In the genomic region with DNA sequence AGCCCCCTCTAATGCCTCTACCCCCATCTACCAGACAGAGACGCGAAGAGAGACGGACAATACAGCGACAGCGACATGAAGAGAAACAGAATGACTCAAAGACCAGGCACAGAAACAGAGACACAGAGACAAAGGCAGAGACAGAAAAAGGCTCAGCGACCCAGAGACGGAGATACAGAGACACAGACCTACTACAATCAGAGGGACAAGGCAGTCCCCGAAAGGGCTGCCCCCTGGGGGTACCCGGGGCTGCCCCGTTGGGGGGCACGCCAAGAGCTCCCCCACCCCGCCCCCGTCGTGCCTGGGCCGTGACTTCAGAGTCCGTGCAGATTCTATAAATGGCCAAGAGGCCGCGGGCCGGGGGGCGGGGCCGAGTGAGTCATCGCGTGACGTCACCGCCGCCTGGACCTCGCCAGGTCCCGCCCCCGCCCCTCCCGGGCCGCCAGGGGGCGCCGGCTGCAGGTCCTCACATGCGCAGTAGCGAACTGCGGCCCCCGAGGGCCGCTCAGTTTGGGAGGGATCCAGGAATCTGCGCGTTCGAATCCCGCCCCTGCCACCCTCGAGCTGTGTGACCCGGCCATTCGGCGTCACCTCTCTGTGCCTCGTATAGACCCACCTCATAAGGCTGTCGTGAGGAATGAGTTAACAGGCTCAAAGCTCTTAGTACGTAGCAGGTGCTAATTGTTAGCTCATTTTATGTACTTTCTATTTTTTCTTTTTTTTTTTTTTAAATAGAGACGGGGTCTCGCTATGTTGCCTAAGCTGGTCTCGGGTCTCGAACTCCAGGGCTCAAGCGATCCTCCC, we compare ENCODE assay signal across 8 cellular contexts. TPM values are rescaled to one million over a fixed set of nuclear protein-coding genes. Genes with fewer than 3 reads are reported as not detected.
DNase-seq lines count a peak whose midpoint lies in the region; TF ChIP-seq lines count a peak whose summit lies in the region.

No MANE protein-coding gene starts in this region.

- intact Hi-C loops in OCI-LY7 (cut with micrococcal nuclease; ENCODE audit: unreplicated experiment): loop anchor here (2.0 kb wide), 1 partner anchor 51 kb away; no protein-coding TSS in a partner anchor

- POLR2A ChIA-PET in OCI-LY7 (lab: Charles Lee): interaction anchor here (0.6 kb wide), 2 partner anchors 29 to 61 kb away, joined by 4 to 11 read pairs; no protein-coding TSS in a partner anchor

- no peaks in the 10 kb centered on the region for H3K9me2 ChIP-seq in OCI-LY7 (ENCODE audit: insufficient read depth, low read length)

- DNase-seq in NCI-H2107 (lab: John Stamatoyannopoulos, UW): peak; percentile 20
- DNase-seq in NCI-H2107 treated with DMSO at 0.1 percent for 48 hours (lab: John Stamatoyannopoulos, UW; ENCODE audit: unreplicated experiment): no peak
- peak; percentile 74 for DNase-seq in HPDE6-E6E7 (ENCODE audit: extremely low spot score)
- peak; percentile 93 for DNase-seq in OCI-LY7 (ENCODE audit: low spot score)
- DNase-seq in activated T-cell treated with anti-CD3 and anti-CD28 coated beads for 4 hours: peak; percentile 78
- DNase-seq in epithelial cell of proximal tubule (ENCODE audit: low read depth): no peak
- peak; percentile 91 for DNase-seq in mucosa of gallbladder (ENCODE audit: low spot score)
- DNase-seq in stimulated activated CD8-positive, alpha-beta memory T cell treated with anti-CD3 and anti-CD28 coated beads, Interleukin-2, amount 100 ng/mL, for 48 hours (ENCODE audit: low read depth in 2 of 2): peak; percentile 86 to 91

- H3K4me2 ChIP-seq in OCI-LY7 (ENCODE audit: low read length): peak overlapping the region; percentile 60

- no TSS peak for BruUV-seq in OCI-LY7 (replicated peaks; lab: Mats Ljungman, UMichigan)

- CTCF ChIA-PET in OCI-LY7 (lab: Charles Lee; ENCODE audit: unreplicated experiment): interaction anchor here (0.6 kb wide), 1 partner anchor 103 kb away, joined by 3 read pairs; no protein-coding TSS in a partner anchor

- no peak overlapping the region for H3K27ac ChIP-seq in OCI-LY7 (ENCODE audit: low read depth, low read length, poor library complexity, severe bottlenecking)

- no peaks in the 10 kb centered on the region for H3K36me3 ChIP-seq in OCI-LY7 (ENCODE audit: insufficient read depth, low read length)

- no peaks in the 10 kb centered on the region for H4K20me1 ChIP-seq in OCI-LY7 (ENCODE audit: insufficient read depth, low read length)

- peak overlapping the region; percentile 48; the same call in 1 of the 2 replicates for H2AFZ ChIP-seq in OCI-LY7 (ENCODE audit: low read length)

- TF ChIP-seq CTCF in OCI-LY7 (conservative IDR thresholded peaks at IDR 0.05; ENCODE audit: low read length) (peak; percentile 91), epithelial cell of proximal tubule (conservative IDR thresholded peaks at IDR 0.05; ENCODE audit: low read depth, low read length) (peak; percentile 86)

- H3K4me3 ChIP-seq in OCI-LY7 (ENCODE audit: low read depth, low read length, poor library complexity, severe bottlenecking) (peak overlapping the region; percentile 44), epithelial cell of proximal tubule (ENCODE audit: low read depth, low read length) (peak overlapping the region; percentile 32)

- peaks cover 14% of the 10 kb centered on the region for H3K4me1 ChIP-seq in OCI-LY7 (ENCODE audit: insufficient read depth, low read length, poor library complexity, severe bottlenecking)

- H3K79me2 ChIP-seq in OCI-LY7 (ENCODE audit: insufficient read depth, low read depth, low read length): no peaks in the 10 kb centered on the region

- H3K9me3 ChIP-seq in OCI-LY7 (ENCODE audit: low read length): no peaks in the 10 kb centered on the region

RNA-seq across cellular contexts. Expression of a gene that starts 2.7 kb away (rescaled TPM):
- not detected in 2 replicates for total RNA-seq in OCI-LY7 (2014; rRNA removed; shearing (Covaris generic))
- not detected in 2 replicates for total RNA-seq in OCI-LY7 (2022)
- 5.6 and 16.1 TPM in 2 replicates for total RNA-seq in epithelial cell of proximal tubule
- total RNA-seq in mucosa of gallbladder: 1,051 TPM

RNA-seq across cellular contexts. Expression of a gene that starts 7.1 kb away (rescaled TPM):
- 40.6 and 52.4 TPM in 2 replicates for total RNA-seq in OCI-LY7 (2014; rRNA removed; shearing (Covaris generic))
- total RNA-seq in OCI-LY7 (2022): 59.3 and 59.5 TPM in 2 replicates
- 58.9 and 59.0 TPM in 2 replicates for total RNA-seq in epithelial cell of proximal tubule
- 52.9 TPM for total RNA-seq in mucosa of gallbladder

RNA-seq across cellular contexts. Expression of a gene that starts 23.0 kb away (rescaled TPM):
- 48.9 and 60.5 TPM in 2 replicates for total RNA-seq in OCI-LY7 (2014; rRNA removed; shearing (Covaris generic))
- total RNA-seq in OCI-LY7 (2022) (69.0 and 73.2 TPM in 2 replicates), epithelial cell of proximal tubule (49.8 and 95.5 TPM in 2 replicates), mucosa of gallbladder (53.8 TPM)

RNA-seq across cellular contexts. Expression of a gene that starts 30.4 kb away (rescaled TPM):
- 12.3 and 14.1 TPM in 2 replicates for total RNA-seq in OCI-LY7 (2014; rRNA removed; shearing (Covaris generic))
- total RNA-seq in OCI-LY7 (2022) (17.9 and 21.5 TPM in 2 replicates), epithelial cell of proximal tubule (5.9 and 23.4 TPM in 2 replicates), mucosa of gallbladder (13.8 TPM)

RNA-seq across cellular contexts. Expression of a gene that starts 41.5 kb away (rescaled TPM):
- 13.3 and 21.6 TPM in 2 replicates for total RNA-seq in OCI-LY7 (2014; rRNA removed; shearing (Covaris generic))
- 16.3 and 17.4 TPM in 2 replicates for total RNA-seq in OCI-LY7 (2022)
- total RNA-seq in epithelial cell of proximal tubule: 3.3 and 4.4 TPM in 2 replicates
- 18.0 TPM for total RNA-seq in mucosa of gallbladder

Comparison
In these comparisons a context has a peak if more than half of its experiments do, and no peak if none do; other contexts are left out.
1. DNase-seq: peak in NCI-H2107 (single experiment), HPDE6-E6E7 (single experiment), OCI-LY7 (single experiment), activated T-cell treated with anti-CD3 and anti-CD28 coated beads for 4 hours (single experiment), mucosa of gallbladder (single experiment) and stimulated activated CD8-positive, alpha-beta memory T cell treated with anti-CD3 and anti-CD28 coated beads, Interleukin-2, amount 100 ng/mL, for 48 hours (2 of 2); none in NCI-H2107 treated with DMSO at 0.1 percent for 48 hours (single experiment) and epithelial cell of proximal tubule (single experiment).
2. RNA of a gene that starts 2.7 kb away (total RNA-seq): 1,051 TPM in mucosa of gallbladder (single experiment); 5.6 to 16.1 TPM in epithelial cell of proximal tubule and not detected in OCI-LY7; every median in the first group is over 10 times any median in the second.